ENCODE assay signal across 17 cellular contexts in genomic region chr15:90701880-90702630, GRCh38. TPM values are rescaled to one million over a fixed set of nuclear protein-coding genes. Genes with fewer than 3 reads are reported as not detected.
DNase-seq lines count a peak whose midpoint lies in the region; ATAC-seq and TF ChIP-seq lines count a peak whose summit lies in the region.
"Had no signal": no experiment of that assay in that cellular context is flagged by ENCODE, and none has a peak within 500 bp of the region (broad histone marks: within the 10 kb centered on the region; RNA-seq: fewer than 3 reads in every experiment).

No MANE protein-coding gene starts in this region.

- no peak overlapping the region for H3K4me3 ChIP-seq in lung
- H3K4me3 ChIP-seq: BLaER1 treated with 17β-estradiol and CSF1 and Interleukin-3, amounts not matched to agents 10 nM and 100 nM; colonic mucosa; MG63 had no signal

- WGBS in lung, 2 donors = 60 to 74% methylated on average over 9 of the region's 9 CpGs

- H3K4me1 Mint-ChIP-seq in endothelial cell (ENCODE audit: unreplicated experiment) = no peaks in the 10 kb centered on the region

- no peaks in the 10 kb centered on the region for H3K27me3 ChIP-seq in lung (ENCODE audit: control insufficient read depth, insufficient read depth)
- H3K27me3 ChIP-seq: BLaER1 treated with 17β-estradiol and CSF1 and Interleukin-3, amounts not matched to agents 10 nM and 100 nM; colonic mucosa; MG63 had no signal

- H3K4me1 ChIP-seq in lung (ENCODE audit: control insufficient read depth in 2 of 2, insufficient read depth in 2 of 2, low read length in 2 of 2) = no peaks in the 10 kb centered on the region
- H3K4me1 ChIP-seq: colonic mucosa had no signal

- DNase-seq in NCI-H82 treated with DMSO at 0.1 percent for 48 hours (lab: John Stamatoyannopoulos, UW; ENCODE audit: unreplicated experiment) (peak; percentile 90), endothelial cell (ENCODE audit: low spot score) (peak; percentile 37), lung (ENCODE audit: low spot score) (no peak), NCI-H146 (lab: John Stamatoyannopoulos, UW) (no peak), NCI-H774 (lab: John Stamatoyannopoulos, UW) (no peak), substantia nigra (lab: John Stamatoyannopoulos, UW) (no peak)
- DNase-seq in activated CD4-positive, alpha-beta T cell treated with anti-CD3 and anti-CD28 coated beads, Interleukin-2, amount 50 U/mL, for 4 hours = no peak
- DNase-seq: colonic mucosa; foreskin melanocyte; islet precursor cell; MG63; NCI-H446 treated with DMSO at 0.1 percent for 48 hours; SIG-M5; stimulated activated naive CD4-positive, alpha-beta T cell treated with Interleukin-2 at 50 U/mL for 16 hours had no signal

- no peaks in the 10 kb centered on the region for H3K9me3 ChIP-seq in lung (ENCODE audit: control insufficient read depth in 2 of 2, insufficient read depth in 1 of 2, low read length in 1 of 2)
- H3K9me3 ChIP-seq: colonic mucosa had no signal

- TF ChIP-seq CTCF in GM12873 (IDR thresholded peaks at IDR 0.05; ENCODE audit: insufficient read depth, low read depth, low read length, missing control alignments) (peak; percentile 2), endothelial cell (IDR thresholded peaks at IDR 0.05; ENCODE audit: unreplicated experiment) (no peak), lung (IDR thresholded peaks at IDR 0.05; ENCODE audit: control extremely low read depth, extremely low read depth) (peak; percentile 2)

- no peak for ATAC-seq in lung (ENCODE audit: insufficient read depth, low FRiP score)
- ATAC-seq: WTC11 had no signal

- no peak overlapping the region for H3K4me3 Mint-ChIP-seq in endothelial cell (ENCODE audit: unreplicated experiment)
- H3K4me3 Mint-ChIP-seq: WTC11 had no signal

- H3K9me3 Mint-ChIP-seq in endothelial cell (ENCODE audit: unreplicated experiment) = no peaks in the 10 kb centered on the region
- H3K9me3 Mint-ChIP-seq: WTC11 had no signal

- H3K27ac ChIP-seq in lung (ENCODE audit: low read depth in 1 of 2, low read length in 1 of 2) (no peak overlapping the region), substantia nigra (ENCODE audit: low read depth, low read length, poor library complexity, severe bottlenecking) (no peak overlapping the region)
- H3K27ac ChIP-seq: colonic mucosa had no signal

- H3K27ac Mint-ChIP-seq in endothelial cell (ENCODE audit: unreplicated experiment) = no peak overlapping the region
- H3K27ac Mint-ChIP-seq: WTC11 had no signal

- H3K27me3 Mint-ChIP-seq in endothelial cell (ENCODE audit: unreplicated experiment) = peaks cover 5% of the 10 kb centered on the region

- H3K36me3 ChIP-seq in lung (ENCODE audit: control insufficient read depth in 2 of 2, insufficient read depth in 2 of 2, low read length in 2 of 2) = no peaks in the 10 kb centered on the region
- H3K36me3 ChIP-seq: colonic mucosa, MG63 had no signal

- H3K36me3 Mint-ChIP-seq in endothelial cell (ENCODE audit: low read depth, unreplicated experiment) = peaks cover 3% of the 10 kb centered on the region
- H3K36me3 Mint-ChIP-seq: WTC11 had no signal

RNA-seq across cellular contexts. Expression of gene BLM, which starts 15.1 kb away (rescaled TPM):
- total RNA-seq in endothelial cell (ENCODE audit: unreplicated experiment) (11.5 TPM), lung (1 to 10 TPM; 3.2 to 4.4 TPM)
- polyA plus RNA-seq in lung = 1 to 10 TPM; 2.2 to 8.7 TPM

Comparison
In these comparisons a context has a peak if more than half of its experiments do, and no peak if none do; other contexts are left out.
1. DNase-seq: peak in NCI-H82 treated with DMSO at 0.1 percent for 48 hours (single experiment) and endothelial cell (single experiment); none in lung (single experiment), NCI-H146 (single experiment), activated CD4-positive, alpha-beta T cell treated with anti-CD3 and anti-CD28 coated beads, Interleukin-2, amount 50 U/mL, for 4 hours (0 of 2), NCI-H774 (single experiment) and substantia nigra (0 of 49).